In genomic region chr15:29141908-29142747, GRCh38 we compare ENCODE assay signal across 15 cellular contexts.
DNase-seq lines count a peak whose midpoint lies in the region; ATAC-seq and TF ChIP-seq lines count a peak whose summit lies in the region.
"Had no signal": no experiment of that assay in that cellular context is flagged by ENCODE, and none has a peak within 500 bp of the region (broad histone marks: within the 10 kb centered on the region; RNA-seq: fewer than 3 reads in every experiment).

No MANE protein-coding gene starts in this region.

- no peaks in the 10 kb centered on the region for H3K36me3 ChIP-seq in osteoblast (ENCODE audit: insufficient read depth, low read length)
- H3K36me3 ChIP-seq: gastroesophageal sphincter, right atrium auricular region had no signal

- no peaks in the 10 kb centered on the region for H3K9me3 ChIP-seq in osteoblast (ENCODE audit: low read depth, low read length)
- H3K9me3 ChIP-seq: gastroesophageal sphincter, right atrium auricular region had no signal

- peak; percentile 42 for ATAC-seq in GM18520 (IDR thresholded peaks at IDR 0.05; ENCODE audit: unreplicated experiment)
- peak; percentile 49 for ATAC-seq in HG03159 (IDR thresholded peaks at IDR 0.05; ENCODE audit: unreplicated experiment)
- ATAC-seq in central memory CD8-positive, alpha-beta T cell (replicated peaks; ENCODE audit: extremely low read depth, poor library complexity, severe bottlenecking) = no peak
- no peak for ATAC-seq in GM18517 (IDR thresholded peaks at IDR 0.05; ENCODE audit: unreplicated experiment)
- no peak for ATAC-seq in effector memory CD8-positive, alpha-beta T cell (replicated peaks)
- ATAC-seq: gastroesophageal sphincter had no signal

- H3K27me3 ChIP-seq in osteoblast (ENCODE audit: insufficient read depth, low read length) = peaks cover 5% of the 10 kb centered on the region
- H3K27me3 ChIP-seq: right atrium auricular region had no signal

- no peak overlapping the region for H3K4me2 ChIP-seq in osteoblast (ENCODE audit: insufficient read depth, low read length)

- no peak overlapping the region for H3K4me3 ChIP-seq in osteoblast (ENCODE audit: insufficient read depth, low read length)
- H3K4me3 ChIP-seq: gastroesophageal sphincter, right atrium auricular region had no signal

- H2AFZ ChIP-seq in osteoblast (ENCODE audit: low read length) = peak overlapping the region; percentile 41

- peaks cover 2% of the 10 kb centered on the region for H3K36me3 Mint-ChIP-seq in central memory CD8-positive, alpha-beta T cell (ENCODE audit: insufficient read depth)
- no peaks in the 10 kb centered on the region for H3K36me3 Mint-ChIP-seq in effector memory CD8-positive, alpha-beta T cell (ENCODE audit: insufficient read depth)

- TF ChIP-seq CTCF in osteoblast (IDR thresholded peaks at IDR 0.05; ENCODE audit: extremely low read depth, low read depth, low read length) = no peak

- H3K27ac Mint-ChIP-seq in central memory CD8-positive, alpha-beta T cell (ENCODE audit: low read depth) = no peak overlapping the region
- no peak overlapping the region for H3K27ac Mint-ChIP-seq in effector memory CD8-positive, alpha-beta T cell
- H3K27ac Mint-ChIP-seq: endodermal cell had no signal

- H3K4me1 ChIP-seq in osteoblast (ENCODE audit: insufficient read depth, low read length) = peaks cover 21% of the 10 kb centered on the region

- H3K27me3 Mint-ChIP-seq in central memory CD8-positive, alpha-beta T cell = peaks cover 67% of the 10 kb centered on the region
- peaks cover 58 to 74% of the 10 kb centered on the region in 2 donors for H3K27me3 Mint-ChIP-seq in effector memory CD8-positive, alpha-beta T cell

- H3K4me1 Mint-ChIP-seq in central memory CD8-positive, alpha-beta T cell = peaks cover 8% of the 10 kb centered on the region
- H3K4me1 Mint-ChIP-seq in effector memory CD8-positive, alpha-beta T cell (ENCODE audit: low read depth in 2 of 2) = peaks cover 7 to 10% of the 10 kb centered on the region in 2 donors

- DNase-seq in central memory CD8-positive, alpha-beta T cell (ENCODE audit: low spot score in 2 of 2) = peak; percentile 3 to 10
- DNase-seq in osteoblast (ENCODE audit: insufficient read length, low spot score, missing footprints) = peak; percentile 59
- no peak for DNase-seq in NCI-H1048 (lab: John Stamatoyannopoulos, UW)
- no peak for DNase-seq in T-helper 2 cell
- no peak for DNase-seq in effector memory CD8-positive, alpha-beta T cell
- DNase-seq: MM.1S; NCI-H510A treated with DMSO at 0.1 percent for 48 hours; stimulated activated CD4-positive, alpha-beta T cell treated with anti-CD3 and anti-CD28 coated beads, Interleukin-4, amount 100 ng/mL, for 1 hour; stimulated activated naive CD4-positive, alpha-beta T cell had no signal

- H3K27ac ChIP-seq in osteoblast (ENCODE audit: low read depth, low read length) = no peak overlapping the region
- H3K27ac ChIP-seq: gastroesophageal sphincter, right atrium auricular region had no signal

- H3K9me3 Mint-ChIP-seq in central memory CD8-positive, alpha-beta T cell = no peaks in the 10 kb centered on the region
- H3K9me3 Mint-ChIP-seq in effector memory CD8-positive, alpha-beta T cell = no peaks in the 10 kb centered on the region
- H3K9me3 Mint-ChIP-seq: endodermal cell had no signal

- H3K4me3 Mint-ChIP-seq in central memory CD8-positive, alpha-beta T cell = no peak overlapping the region
- no peak overlapping the region for H3K4me3 Mint-ChIP-seq in effector memory CD8-positive, alpha-beta T cell
- H3K4me3 Mint-ChIP-seq: endodermal cell had no signal

- no peaks in the 10 kb centered on the region for H3K79me2 ChIP-seq in osteoblast (ENCODE audit: insufficient read depth, low read length)

- no peaks in the 10 kb centered on the region for H4K20me1 ChIP-seq in osteoblast (ENCODE audit: insufficient read depth, low read length)

Comparison
In these comparisons a context has a peak if more than half of its experiments do, and no peak if none do; other contexts are left out.
1. ATAC-seq: peak in GM18520 (single experiment) and HG03159 (single experiment); none in central memory CD8-positive, alpha-beta T cell (single experiment), GM18517 (single experiment) and effector memory CD8-positive, alpha-beta T cell (single experiment).
2. DNase-seq: peak in central memory CD8-positive, alpha-beta T cell (2 of 2) and osteoblast (single experiment); none in NCI-H1048 (single experiment), T-helper 2 cell (0 of 5) and effector memory CD8-positive, alpha-beta T cell (0 of 3).